In genomic region chr6:106122941-106123337, GRCh38 we compare ENCODE assay signal across 19 cellular contexts. TPM values are rescaled to one million over a fixed set of nuclear protein-coding genes. Genes with fewer than 3 reads are reported as not detected.
DNase-seq lines count a peak whose midpoint lies in the region; FAIRE-seq lines count a peak whose summit lies in the region.
"Had no signal": no experiment of that assay in that cellular context is flagged by ENCODE, and none has a peak within 500 bp of the region (broad histone marks: within the 10 kb centered on the region; RNA-seq: fewer than 3 reads in every experiment).

No MANE protein-coding gene starts in this region.

- H3K9ac ChIP-seq in BLaER1, result no peak overlapping the region

- peaks cover 60% of the 10 kb centered on the region for H3K4me1 ChIP-seq in BLaER1

- peak overlapping the region; percentile 15 for H3K27ac Mint-ChIP-seq in activated T-helper 2 cell treated with anti-CD3 and anti-CD28 coated beads, Interferon-gamma antibody, Interleukin-2, Interleukin-4, amounts not matched to agents 10 μg/mL and 5 μg/mL and 100 μg/mL, durations not matched to agents 14 hours and 24 hours and 36 hours

- H3K4me3 Mint-ChIP-seq in activated T-helper 2 cell treated with anti-CD3 and anti-CD28 coated beads, Interferon-gamma antibody, Interleukin-2, Interleukin-4, amounts not matched to agents 10 μg/mL and 5 μg/mL and 100 μg/mL, durations not matched to agents 14 hours and 24 hours and 36 hours (ENCODE audit: low read depth), result no peak overlapping the region

- FAIRE-seq in frontal cortex (lab: Jason Lieb, UNC), result no peak
- FAIRE-seq: G401.6, RCC 7860 had no signal

- no peaks in the 10 kb centered on the region for H3K9me3 ChIP-seq in BLaER1
- H3K9me3 ChIP-seq: SJSA1 had no signal

- H3K4me1 Mint-ChIP-seq in activated T-helper 2 cell treated with anti-CD3 and anti-CD28 coated beads, Interferon-gamma antibody, Interleukin-2, Interleukin-4, amounts not matched to agents 10 μg/mL and 5 μg/mL and 100 μg/mL, durations not matched to agents 14 hours and 24 hours and 36 hours (ENCODE audit: low read depth), result peaks cover 71% of the 10 kb centered on the region

- H3K4me3 ChIP-seq in BLaER1, result no peak overlapping the region
- H3K4me3 ChIP-seq: SJSA1 had no signal

- intact Hi-C loops in activated T-helper 2 cell treated with anti-CD3 and anti-CD28 coated beads, Interferon-gamma antibody, Interleukin-2, Interleukin-4, amounts not matched to agents 10 μg/mL and 5 μg/mL and 100 μg/mL, durations not matched to agents 14 hours and 24 hours and 36 hours (cut with micrococcal nuclease), result no loop called here

- peaks cover 16% of the 10 kb centered on the region for H3K36me3 Mint-ChIP-seq in activated T-helper 2 cell treated with anti-CD3 and anti-CD28 coated beads, Interferon-gamma antibody, Interleukin-2, Interleukin-4, amounts not matched to agents 10 μg/mL and 5 μg/mL and 100 μg/mL, durations not matched to agents 14 hours and 24 hours and 36 hours (ENCODE audit: low read depth)

- no peak overlapping the region for H3K27ac ChIP-seq in BLaER1
- H3K27ac ChIP-seq: SJSA1 had no signal

- peak; percentile 30 to 38 for DNase-seq in AML-193 (lab: John Stamatoyannopoulos, UW)
- peak; percentile 53 for DNase-seq in MV-4-11 (lab: John Stamatoyannopoulos, UW)
- no peak for DNase-seq in activated T-helper 2 cell treated with anti-CD3 and anti-CD28 coated beads, Interferon-gamma antibody, Interleukin-2, Interleukin-4, amounts not matched to agents 10 μg/mL and 5 μg/mL and 100 μg/mL, durations not matched to agents 14 hours and 24 hours and 36 hours (ENCODE audit: low spot score)
- no peak for DNase-seq in frontal cortex (ENCODE audit: low spot score in 2 of 2)
- no peak for DNase-seq in NCI-H187 treated with DMSO at 0.1 percent for 48 hours (lab: John Stamatoyannopoulos, UW)
- DNase-seq in NCI-H2107 (lab: John Stamatoyannopoulos, UW), result no peak
- no peak for DNase-seq in HUDEP-2 (lab: John Stamatoyannopoulos, UW; ENCODE audit: unreplicated experiment in 76 of 76)
- DNase-seq: C1 segment of cervical spinal cord, KBM-7, MM.1S, NCI-H1930, NCI-H2171 treated with DMSO at 0.1 percent for 48 hours, NCI-H446, OCI-M1, T-helper 1 cell had no signal

- peak overlapping the region; percentile 84 for H3K4me2 ChIP-seq in BLaER1

- peaks cover 5% of the 10 kb centered on the region for H3K9me3 Mint-ChIP-seq in activated T-helper 2 cell treated with anti-CD3 and anti-CD28 coated beads, Interferon-gamma antibody, Interleukin-2, Interleukin-4, amounts not matched to agents 10 μg/mL and 5 μg/mL and 100 μg/mL, durations not matched to agents 14 hours and 24 hours and 36 hours

- no peaks in the 10 kb centered on the region for H4K20me1 ChIP-seq in BLaER1

- H3K27me3 ChIP-seq in BLaER1, result no peaks in the 10 kb centered on the region
- H3K27me3 ChIP-seq: SJSA1 had no signal

- no peaks in the 10 kb centered on the region for H3K36me3 ChIP-seq in BLaER1
- H3K36me3 ChIP-seq: SJSA1 had no signal

- no peaks in the 10 kb centered on the region for H3K27me3 Mint-ChIP-seq in activated T-helper 2 cell treated with anti-CD3 and anti-CD28 coated beads, Interferon-gamma antibody, Interleukin-2, Interleukin-4, amounts not matched to agents 10 μg/mL and 5 μg/mL and 100 μg/mL, durations not matched to agents 14 hours and 24 hours and 36 hours (ENCODE audit: low read depth)

RNA-seq across cellular contexts. Expression of gene PRDM1, which starts 36.8 kb away (rescaled TPM):
- total RNA-seq in activated T-helper 2 cell treated with anti-CD3 and anti-CD28 coated beads, Interferon-gamma antibody, Interleukin-2, Interleukin-4, amounts not matched to agents 10 μg/mL and 5 μg/mL and 100 μg/mL, durations not matched to agents 14 hours and 24 hours and 36 hours, result 49.1 and 52.3 TPM in 2 replicates
- total RNA-seq in frontal cortex, result 1.6 TPM

Comparison
In these comparisons a context has a peak if more than half of its experiments do, and no peak if none do; other contexts are left out.
1. DNase-seq: peak in AML-193 (2 of 2) and MV-4-11 (single experiment); none in activated T-helper 2 cell treated with anti-CD3 and anti-CD28 coated beads, Interferon-gamma antibody, Interleukin-2, Interleukin-4, amounts not matched to agents 10 μg/mL and 5 μg/mL and 100 μg/mL, durations not matched to agents 14 hours and 24 hours and 36 hours (single experiment), frontal cortex (0 of 2), NCI-H187 treated with DMSO at 0.1 percent for 48 hours (single experiment), NCI-H2107 (single experiment) and HUDEP-2 (0 of 76).
2. RNA of gene PRDM1, which starts 36.8 kb away (total RNA-seq): 49.1 to 52.3 TPM in activated T-helper 2 cell treated with anti-CD3 and anti-CD28 coated beads, Interferon-gamma antibody, Interleukin-2, Interleukin-4, amounts not matched to agents 10 μg/mL and 5 μg/mL and 100 μg/mL, durations not matched to agents 14 hours and 24 hours and 36 hours; 1.6 TPM in frontal cortex (single experiment); every median in the first group is over 10 times any median in the second.